In the genomic region with DNA sequence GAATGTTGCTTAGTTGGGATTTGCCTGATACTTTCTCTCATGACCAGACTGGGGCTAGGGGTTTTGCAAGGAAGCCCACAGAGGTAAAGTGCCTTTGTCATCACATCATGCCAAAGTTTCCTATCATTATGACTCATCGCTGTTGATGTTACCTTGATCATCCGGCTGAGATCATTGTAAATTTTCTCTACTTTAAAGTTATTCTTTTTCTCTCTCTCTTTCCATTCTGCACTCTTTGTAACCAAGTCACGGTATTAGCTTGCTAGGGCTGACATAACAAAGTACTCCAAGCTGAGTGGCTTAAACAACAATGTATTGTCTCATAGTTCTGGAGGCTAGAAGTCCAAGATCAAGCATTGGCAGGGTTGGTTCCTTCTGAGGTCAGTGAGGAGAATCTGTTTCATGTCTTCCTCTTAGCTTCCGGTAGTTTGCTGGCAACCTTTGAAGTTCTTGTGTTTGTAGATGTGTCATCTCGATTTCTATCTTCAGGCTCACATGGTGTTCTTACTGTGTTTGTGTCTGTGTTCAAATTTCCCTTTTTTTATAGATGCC, we compare ENCODE assay signal across 10 cellular contexts.
DNase-seq lines count a peak whose midpoint lies in the region; ATAC-seq and TF ChIP-seq lines count a peak whose summit lies in the region.
"Had no signal": no experiment of that assay in that cellular context is flagged by ENCODE, and none has a peak within 500 bp of the region (broad histone marks: within the 10 kb centered on the region; RNA-seq: fewer than 3 reads in every experiment).

No MANE protein-coding gene starts in this region.

- no peaks in the 10 kb centered on the region for H3K79me2 ChIP-seq in Karpas-422 (ENCODE audit: low read length)

- peak overlapping the region; percentile 55 for H3K4me3 Mint-ChIP-seq in activated CD8-positive, alpha-beta T cell treated with anti-CD3 and anti-CD28 coated beads for 36 hours

- H3K4me3 ChIP-seq in GM12864 (ENCODE audit: low read depth, low read length) (no peak overlapping the region), Karpas-422 (ENCODE audit: low read length) (no peak overlapping the region)

- no peaks in the 10 kb centered on the region for H3K9me2 ChIP-seq in Karpas-422 (replicated peaks; ENCODE audit: insufficient read depth, low read length)

- CTCF ChIA-PET in activated CD8-positive, alpha-beta T cell treated with anti-CD3 and anti-CD28 coated beads for 36 hours (lab: Charles Lee) = interaction anchor here (1.2 to 2.4 kb wide), 4 partner anchors 36 to 152 kb away, joined by 3 to 11 read pairs (median 4); no protein-coding TSS in a partner anchor

- no peak overlapping the region for H2AFZ ChIP-seq in Karpas-422 (ENCODE audit: low read length)

- TF ChIP-seq CTCF in GM12864 (IDR thresholded peaks at IDR 0.05; ENCODE audit: low read depth, low read length, missing control alignments) = no peak
- no peak for TF ChIP-seq CTCF in activated CD8-positive, alpha-beta T cell treated with anti-CD3 and anti-CD28 coated beads for 36 hours (IDR thresholded peaks at IDR 0.05)

- H3K27me3 ChIP-seq in Karpas-422 (ENCODE audit: low read length) = no peaks in the 10 kb centered on the region

- no peaks in the 10 kb centered on the region for H3K9me3 Mint-ChIP-seq in activated CD8-positive, alpha-beta T cell treated with anti-CD3 and anti-CD28 coated beads for 36 hours

- H3K27ac Mint-ChIP-seq in activated CD8-positive, alpha-beta T cell treated with anti-CD3 and anti-CD28 coated beads for 36 hours = peak overlapping the region; percentile 95

- POLR2A ChIA-PET in activated CD8-positive, alpha-beta T cell treated with anti-CD3 and anti-CD28 coated beads for 36 hours (lab: Charles Lee) = interaction anchor here (0.8 to 0.9 kb wide), 2 partner anchors 46 to 70 kb away, joined by 3 to 5 read pairs; no protein-coding TSS in a partner anchor

- peak; percentile 13 for DNase-seq in GM12864 (ENCODE audit: low read depth)
- DNase-seq in activated CD8-positive, alpha-beta T cell treated with anti-CD3 and anti-CD28 coated beads for 36 hours = peak; percentile 50
- DNase-seq in kidney tubule cell (ENCODE audit: low spot score) = peak; percentile 29
- DNase-seq in superior temporal gyrus (ENCODE audit: extremely low spot score) = no peak
- DNase-seq in Karpas-422 = no peak
- no peak for DNase-seq in retina
- DNase-seq: NCI-H1417 treated with DMSO at 0.1 percent for 48 hours had no signal

- no peak overlapping the region for H3K27ac ChIP-seq in Karpas-422 (ENCODE audit: low read length)
- H3K27ac ChIP-seq: C4-2B had no signal

- no peak overlapping the region for H3K4me2 ChIP-seq in Karpas-422 (ENCODE audit: low read depth, low read length, poor library complexity, severe bottlenecking)

- ATAC-seq in HG03354 (IDR thresholded peaks at IDR 0.05; ENCODE audit: poor library complexity, severe bottlenecking, unreplicated experiment) (peak; percentile 44), GM21515 (IDR thresholded peaks at IDR 0.05; ENCODE audit: unreplicated experiment) (no peak)
- ATAC-seq in activated CD8-positive, alpha-beta T cell treated with anti-CD3 and anti-CD28 coated beads for 36 hours = peak; percentile 92

- H4K20me1 ChIP-seq in Karpas-422 (ENCODE audit: insufficient read depth, low read depth, low read length) = no peaks in the 10 kb centered on the region

- H3K4me1 Mint-ChIP-seq in activated CD8-positive, alpha-beta T cell treated with anti-CD3 and anti-CD28 coated beads for 36 hours (ENCODE audit: low read depth) = peaks cover 10% of the 10 kb centered on the region

- H3K27me3 Mint-ChIP-seq in activated CD8-positive, alpha-beta T cell treated with anti-CD3 and anti-CD28 coated beads for 36 hours = no peaks in the 10 kb centered on the region

- H3K9me3 ChIP-seq in Karpas-422 (ENCODE audit: low read length) = no peaks in the 10 kb centered on the region

- H3K36me3 Mint-ChIP-seq in activated CD8-positive, alpha-beta T cell treated with anti-CD3 and anti-CD28 coated beads for 36 hours (ENCODE audit: low read depth) = no peaks in the 10 kb centered on the region

- H3K9ac ChIP-seq in Karpas-422 (ENCODE audit: low read length) = no peak overlapping the region

- H3K4me1 ChIP-seq in Karpas-422 (ENCODE audit: low read length) = no peaks in the 10 kb centered on the region

- no peaks in the 10 kb centered on the region for H3K36me3 ChIP-seq in Karpas-422 (ENCODE audit: insufficient read depth, low read length)

- intact Hi-C loops in activated CD8-positive, alpha-beta T cell treated with anti-CD3 and anti-CD28 coated beads for 36 hours (cut with micrococcal nuclease) = loop anchor here (10.0 kb wide), 1 partner anchor 150 kb away; a partner anchor contains a TSS

Comparison
In these comparisons a context has a peak if more than half of its experiments do, and no peak if none do; other contexts are left out.
1. DNase-seq: peak in GM12864 (single experiment), activated CD8-positive, alpha-beta T cell treated with anti-CD3 and anti-CD28 coated beads for 36 hours (single experiment) and kidney tubule cell (single experiment); none in superior temporal gyrus (single experiment), Karpas-422 (single experiment) and retina (single experiment).